Comparison of ENCODE assay signal across 1 cellular context in genomic region chr6:45445364-45445748, GRCh38.
TF ChIP-seq lines count a peak whose summit lies in the region.

No MANE protein-coding gene starts in this region.

TF ChIP-seq in liver, 16 proteins besides CTCF, POLR2A, EP300 and RAD21 (continued from another document):
- no peak for TF ChIP-seq GABPA (IDR thresholded peaks at IDR 0.05 in 1 of 2, conservative IDR thresholded peaks at IDR 0.05 in 1 of 2)
